ENCODE assay signal across 25 cellular contexts in genomic region chr13:19890030-19890429, GRCh38. TPM values are rescaled to one million over a fixed set of nuclear protein-coding genes. Genes with fewer than 3 reads are reported as not detected.
DNase-seq lines count a peak whose midpoint lies in the region; ATAC-seq, FAIRE-seq and TF ChIP-seq lines count a peak whose summit lies in the region.
"Had no signal": no experiment of that assay in that cellular context is flagged by ENCODE, and none has a peak within 500 bp of the region (broad histone marks: within the 10 kb centered on the region; RNA-seq: fewer than 3 reads in every experiment).

No MANE protein-coding gene starts in this region.

- H3K36me3 ChIP-seq in K562 (ENCODE audit: control insufficient read depth, insufficient read depth, low read length): no peaks in the 10 kb centered on the region
- no peaks in the 10 kb centered on the region for H3K36me3 ChIP-seq in thyroid gland
- H3K36me3 ChIP-seq: BE2C; BLaER1 treated with 17β-estradiol and CSF1 and Interleukin-3, amounts not matched to agents 10 nM and 100 nM had no signal

- no peaks in the 10 kb centered on the region for H3K9me1 ChIP-seq in K562 (ENCODE audit: control insufficient read depth, insufficient read depth, low read length)

- H3K9me3 ChIP-seq in K562 (replicated peaks; ENCODE audit: control insufficient read depth, insufficient read depth, low read depth, low read length): no peaks in the 10 kb centered on the region
- H3K9me3 ChIP-seq in thyroid gland: no peaks in the 10 kb centered on the region
- H3K9me3 ChIP-seq: A549, BE2C had no signal

- no peaks in the 10 kb centered on the region for H4K20me1 ChIP-seq in K562 (replicated peaks; ENCODE audit: control insufficient read depth, insufficient read depth, low read length)
- H4K20me1 ChIP-seq: BLaER1 treated with 17β-estradiol and CSF1 and Interleukin-3, amounts not matched to agents 10 nM and 100 nM had no signal

- H3K27ac ChIP-seq in K562 (ENCODE audit: extremely low read depth, low read depth, low read length) (no peak overlapping the region), thyroid gland (peak overlapping the region; percentile 49 to 65 (median 65))
- H3K27ac ChIP-seq: A549; BLaER1 treated with 17β-estradiol and CSF1 and Interleukin-3, amounts not matched to agents 10 nM and 100 nM; GM23248 had no signal

- in situ Hi-C loops in K562 (cut with MboI): no loop called here

- ATAC-seq in K562: no peak
- no peak for ATAC-seq in left lobe of liver
- ATAC-seq in HG02973 (IDR thresholded peaks at IDR 0.05; ENCODE audit: unreplicated experiment): no peak
- ATAC-seq: A549, HCT116 had no signal

- no peaks in the 10 kb centered on the region for H3K4me1 ChIP-seq in K562 (replicated peaks in 1 of 2; ENCODE audit: control insufficient read depth in 2 of 2, insufficient read depth in 2 of 2, low read length in 2 of 2)
- H3K4me1 ChIP-seq in thyroid gland: peaks cover 0 to 5% of the 10 kb centered on the region in 2 donors
- H3K4me1 ChIP-seq: A549; BE2C; BLaER1 treated with 17β-estradiol and CSF1 and Interleukin-3, amounts not matched to agents 10 nM and 100 nM had no signal

- DNase-seq in ELF-1 (ENCODE audit: low read depth, low spot score) (peak; percentile 16), K562 (ENCODE audit: extremely low read depth in 1 of 4, low spot score in 3 of 4) (no peak), left lobe of liver (ENCODE audit: low spot score) (peak; percentile 4), thyroid gland (peak; percentile 79 to 80), NCI-H1417 treated with DMSO at 0.1 percent for 48 hours (lab: John Stamatoyannopoulos, UW) (no peak)
- DNase-seq in activated naive CD4-positive, alpha-beta T cell treated with anti-CD3 and anti-CD28 coated beads, Interleukin-2, amount 50 U/mL, for 16 hours: no peak
- DNase-seq: 8988T; ACHN; AML-193; BE2C; CD4-positive, alpha-beta T cell; CD8-positive, alpha-beta memory T cell; DMS 273 treated with DMSO at 0.1 percent for 48 hours; DMS79; EL; GF-D8; GM23248; H9 had no signal

- TF ChIP-seq CTCF in K562 (IDR thresholded peaks at IDR 0.05 in 2 of 3, conservative IDR thresholded peaks at IDR 0.05 in 1 of 3; ENCODE audit: insufficient read depth in 2 of 3, low read depth in 1 of 3, low read length in 3 of 3): no peak
- no peak for TF ChIP-seq CTCF in thyroid gland (IDR thresholded peaks at IDR 0.05)

- intact Hi-C loops in K562 (cut with micrococcal nuclease): no loop called here
- intact Hi-C loops in thyroid gland (cut with DNase I): no loop called here

- FAIRE-seq in K562 (lab: Jason Lieb, UNC): no peak
- FAIRE-seq: A549, D721Med, GM12891, GM18507 had no signal

- BruUV-seq in K562 (replicated peaks; lab: Mats Ljungman, UMichigan): no TSS peak

- POLR2A ChIA-PET in K562 (lab: Yijun Ruan, JAX): no interaction called here

- TF ChIP-seq POLR2A in K562 (conservative IDR thresholded peaks at IDR 0.05) (no peak), thyroid gland (IDR thresholded peaks at IDR 0.05) (peak in 1 of 2 donors; percentile 59)

- H3K79me2 ChIP-seq in K562 (ENCODE audit: control insufficient read depth, insufficient read depth, low read length): no peaks in the 10 kb centered on the region

- no peak overlapping the region for H3K4me2 ChIP-seq in K562 (ENCODE audit: insufficient read depth, low read length)
- H3K4me2 ChIP-seq: A549; BLaER1 treated with 17β-estradiol and CSF1 and Interleukin-3, amounts not matched to agents 10 nM and 100 nM had no signal

- TF ChIP-seq EP300 in K562 (IDR thresholded peaks at IDR 0.05; ENCODE audit: low read length): no peak

- H3K27me3 ChIP-seq in K562 (ENCODE audit: control insufficient read depth in 2 of 2, insufficient read depth in 2 of 2, low read length in 2 of 2): no peaks in the 10 kb centered on the region
- H3K27me3 ChIP-seq in thyroid gland: no peaks in the 10 kb centered on the region
- H3K27me3 ChIP-seq: BE2C; BLaER1 treated with 17β-estradiol and CSF1 and Interleukin-3, amounts not matched to agents 10 nM and 100 nM had no signal

- CTCF ChIA-PET in K562 (lab: Yijun Ruan, JAX; ENCODE audit: low intra/inter-chr PET ratio): no interaction called here

- H3K9ac ChIP-seq in K562 (ENCODE audit: insufficient read depth in 1 of 2, low read depth in 2 of 2, low read length in 2 of 2): no peak overlapping the region
- H3K9ac ChIP-seq: BLaER1 treated with 17β-estradiol and CSF1 and Interleukin-3, amounts not matched to agents 10 nM and 100 nM; GM23248 had no signal

- H2AFZ ChIP-seq in K562 (ENCODE audit: low read depth, low read length): 0 out of 2 replicates have a peak overlapping the region, but pooled peaks have one; percentile 16
- H2AFZ ChIP-seq: GM23248 had no signal

- TF ChIP-seq RAD21 in K562 (CRISPR knock-in tag; conservative IDR thresholded peaks at IDR 0.05 in 1 of 2, IDR thresholded peaks at IDR 0.05 in 1 of 2): no peak

- 24% methylated on average over 6 of the region's 6 CpGs for WGBS in K562 (ENCODE audit: insufficient coverage, low coverage, missing lambda C conversion rate)
- WGBS in thyroid gland, 2 donors: 30 to 54% methylated on average over 6 of the region's 6 CpGs

- H3K4me3 ChIP-seq in K562 (no peak overlapping the region), thyroid gland (replicated peaks in 1 of 3) (no peak overlapping the region)
- H3K4me3 ChIP-seq: A549; BLaER1 treated with 17β-estradiol and CSF1 and Interleukin-3, amounts not matched to agents 10 nM and 100 nM; GM23248 had no signal

TF ChIP-seq in K562, 482 proteins besides CTCF, POLR2A, EP300 and RAD21 (continues in another document):
- TF ChIP-seq GABPB2 (CRISPR knock-in tag; conservative IDR thresholded peaks at IDR 0.05): no peak
- no peak for TF ChIP-seq AFF4 (CRISPR knock-in tag; IDR thresholded peaks at IDR 0.05)
- no peak for TF ChIP-seq SAFB (IDR thresholded peaks at IDR 0.05; ENCODE audit: borderline replicate concordance, low read depth, low read length)
- no peak for TF ChIP-seq NFYB (IDR thresholded peaks at IDR 0.05; ENCODE audit: extremely low read depth, insufficient read length)
- no peak for TF ChIP-seq TEAD2 (tag; IDR thresholded peaks at IDR 0.05)
- TF ChIP-seq CEBPG (CRISPR knock-in tag; IDR thresholded peaks at IDR 0.05): no peak
- no peak for TF ChIP-seq CEBPG (tag; conservative IDR thresholded peaks at IDR 0.05 in 1 of 2, IDR thresholded peaks at IDR 0.05 in 1 of 2)

RNA-seq across cellular contexts. Expression of gene ZMYM5, which starts 26.6 kb away (rescaled TPM):
- total RNA-seq in K562 (2011; cell fraction: chromatin; rRNA removed; ENCODE audit: low replicate concordance): 10.6 and 27.2 TPM in 2 replicates
- 6.8 and 7.3 TPM in 2 replicates for total RNA-seq in K562 (2011; cell fraction: nucleolus; rRNA removed)
- total RNA-seq in K562 (2011; cell fraction: nucleoplasm; rRNA removed): 13.3 and 14.8 TPM in 2 replicates
- total RNA-seq in K562 (2014; rRNA removed) (5.0 and 5.4 TPM in 2 replicates), K562 (2014; rRNA removed; fragmentation: Illumina TruSeq; extraction: Trizol) (11.9 and 15.8 TPM in 2 replicates), K562 (2015; rRNA removed; fragmentation: Illumina TruSeq; extraction: Trizol) (9.6 and 10.3 TPM in 2 replicates), K562 (2021) (6.8 and 7.8 TPM in 2 replicates), left lobe of liver (4.0 TPM), thyroid gland (10 to 100 TPM; 21.5 to 27.8 (median 24.7) TPM)
- polyA plus RNA-seq in K562 (2011; rRNA removed) (8.5 and 10.3 TPM in 2 replicates), K562 (2014; fragmentation: Illumina TruSeq; extraction: Trizol) (10.0 and 10.3 TPM in 2 replicates), K562 (2014; fragmentation: Nextera tagmentation; extraction: Ambion mirVana) (1 to 10 TPM; 6.5 to 7.7 TPM), K562 (2014; rRNA removed) (6.5 and 7.2 TPM in 2 replicates)
- 1.8 and 3.5 TPM in 2 replicates for polyA plus RNA-seq in K562 (2011; cell fraction: cytosol; rRNA removed)
- polyA plus RNA-seq in K562 (2011; cell fraction: nucleus; rRNA removed): 3.8 and 5.3 TPM in 2 replicates
- polyA plus RNA-seq in K562 (2012): 6.3 and 7.4 TPM in 2 replicates
- polyA minus RNA-seq in K562 (2011; rRNA and poly(A)+ RNA removed): 10.5 and 13.6 TPM in 2 replicates
- 3.1 and 4.0 TPM in 2 replicates for polyA minus RNA-seq in K562 (2011; cell fraction: cytosol; rRNA and poly(A)+ RNA removed)
- 3.6 and 6.4 TPM in 2 replicates for polyA minus RNA-seq in K562 (2011; cell fraction: nucleus; rRNA and poly(A)+ RNA removed)

Comparison
In these comparisons a context has a peak if more than half of its experiments do, and no peak if none do; other contexts are left out.
1. DNase-seq: peak in ELF-1 (single experiment), left lobe of liver (single experiment) and thyroid gland (2 of 2); none in K562 (0 of 4), NCI-H1417 treated with DMSO at 0.1 percent for 48 hours (single experiment) and activated naive CD4-positive, alpha-beta T cell treated with anti-CD3 and anti-CD28 coated beads, Interleukin-2, amount 50 U/mL, for 16 hours (single experiment).